ENCODE assay signal across 9 cellular contexts in the genomic region with DNA sequence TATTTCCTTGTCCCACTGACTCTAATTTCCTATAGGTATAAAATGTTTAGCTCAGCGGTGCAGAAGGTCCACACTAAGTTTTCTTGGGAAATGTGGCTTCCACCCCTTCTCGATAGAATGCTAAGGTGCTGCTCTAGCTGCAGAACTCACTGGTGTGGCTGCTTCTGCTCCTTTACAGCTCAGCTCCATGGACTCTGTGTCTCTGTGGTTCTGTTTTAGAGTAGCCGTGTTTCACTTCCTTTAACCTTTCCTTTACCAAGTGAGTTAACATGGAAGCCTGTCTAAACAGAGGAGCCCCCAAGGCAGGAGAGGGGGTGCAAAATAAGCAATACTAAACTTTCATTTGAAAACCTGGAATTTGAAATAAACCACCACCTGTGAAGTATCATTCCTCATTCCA.
DNase-seq lines count a peak whose midpoint lies in the region; ATAC-seq and TF ChIP-seq lines count a peak whose summit lies in the region.
"Had no signal": no experiment of that assay in that cellular context is flagged by ENCODE, and none has a peak within 500 bp of the region (broad histone marks: within the 10 kb centered on the region; RNA-seq: fewer than 3 reads in every experiment).

No MANE protein-coding gene starts in this region.

- H3K4me3 Mint-ChIP-seq in activated naive CD4-positive, alpha-beta T cell treated with anti-CD3 and anti-CD28 coated beads, Interleukin-2, amount 10 ng/mL, durations not matched to agents 7 days and 5 days, result peak overlapping the region; percentile 50

- H3K27me3 Mint-ChIP-seq in activated naive CD4-positive, alpha-beta T cell treated with anti-CD3 and anti-CD28 coated beads, Interleukin-2, amount 10 ng/mL, durations not matched to agents 7 days and 5 days, result peaks cover 21% of the 10 kb centered on the region

- H3K4me3 ChIP-seq in right atrium auricular region, result peak overlapping the region in 1 of 2 donors; percentile 31
- H3K4me3 ChIP-seq in tibial artery, result peak overlapping the region; percentile 37 to 45

- no peaks in the 10 kb centered on the region for H3K9me3 Mint-ChIP-seq in activated naive CD4-positive, alpha-beta T cell treated with anti-CD3 and anti-CD28 coated beads, Interleukin-2, amount 10 ng/mL, durations not matched to agents 7 days and 5 days

- H3K4me1 ChIP-seq in right atrium auricular region, result peaks cover 0 to 20% of the 10 kb centered on the region in 2 donors
- peaks cover 0 to 75% (median 17%) of the 10 kb centered on the region in 4 donors for H3K4me1 ChIP-seq in tibial artery

- H3K36me3 Mint-ChIP-seq in activated naive CD4-positive, alpha-beta T cell treated with anti-CD3 and anti-CD28 coated beads, Interleukin-2, amount 10 ng/mL, durations not matched to agents 7 days and 5 days, result no peaks in the 10 kb centered on the region

- H3K27me3 ChIP-seq in right atrium auricular region (no peaks in the 10 kb centered on the region), tibial artery (no peaks in the 10 kb centered on the region)

- H3K9me3 ChIP-seq in right atrium auricular region, result no peaks in the 10 kb centered on the region
- H3K9me3 ChIP-seq in tibial artery, result no peaks in the 10 kb centered on the region

- TF ChIP-seq CTCF in right atrium auricular region (IDR thresholded peaks at IDR 0.05), result no peak
- TF ChIP-seq CTCF in tibial artery (IDR thresholded peaks at IDR 0.05), result no peak

- peak overlapping the region; percentile 41 to 43 for H3K27ac ChIP-seq in right atrium auricular region
- peak overlapping the region; percentile 59 to 77 for H3K27ac ChIP-seq in tibial artery

- peak overlapping the region; percentile 71 for H3K27ac Mint-ChIP-seq in activated naive CD4-positive, alpha-beta T cell treated with anti-CD3 and anti-CD28 coated beads, Interleukin-2, amount 10 ng/mL, durations not matched to agents 7 days and 5 days

- H3K36me3 ChIP-seq in right atrium auricular region, result no peaks in the 10 kb centered on the region
- H3K36me3 ChIP-seq in tibial artery, result no peaks in the 10 kb centered on the region

- CTCF ChIA-PET in activated naive CD4-positive, alpha-beta T cell treated with anti-CD3 and anti-CD28 coated beads, Interleukin-2, amount 10 ng/mL, durations not matched to agents 7 days and 5 days (lab: Charles Lee), result interaction anchor here (1.1 kb wide), 1 partner anchor 16 kb away, joined by 3 read pairs; no protein-coding TSS in a partner anchor

- ATAC-seq in HG03457 (IDR thresholded peaks at IDR 0.05; ENCODE audit: unreplicated experiment) (no peak), GM18867 (IDR thresholded peaks at IDR 0.05; ENCODE audit: unreplicated experiment) (no peak)

- intact Hi-C loops in tibial artery (cut with DNase I; ENCODE audit: low total_unique reads), result no loop called here

- DNase-seq in activated naive CD4-positive, alpha-beta T cell treated with anti-CD3 and anti-CD28 coated beads, Interleukin-2, amount 10 ng/mL, durations not matched to agents 7 days and 5 days, result no peak
- DNase-seq in activated naive CD4-positive, alpha-beta T cell (lab: John Stamatoyannopoulos, UW), result no peak
- DNase-seq in SIG-M5 (lab: John Stamatoyannopoulos, UW), result peak; percentile 25
- DNase-seq in right atrium auricular region (ENCODE audit: low spot score), result no peak
- DNase-seq in tibial artery, result no peak
- no peak for DNase-seq in DMS53 (lab: John Stamatoyannopoulos, UW)
- DNase-seq: SW 1271 had no signal

- peaks cover 25% of the 10 kb centered on the region for H3K4me1 Mint-ChIP-seq in activated naive CD4-positive, alpha-beta T cell treated with anti-CD3 and anti-CD28 coated beads, Interleukin-2, amount 10 ng/mL, durations not matched to agents 7 days and 5 days
